ENCODE assay signal across 18 cellular contexts in the genomic region with DNA sequence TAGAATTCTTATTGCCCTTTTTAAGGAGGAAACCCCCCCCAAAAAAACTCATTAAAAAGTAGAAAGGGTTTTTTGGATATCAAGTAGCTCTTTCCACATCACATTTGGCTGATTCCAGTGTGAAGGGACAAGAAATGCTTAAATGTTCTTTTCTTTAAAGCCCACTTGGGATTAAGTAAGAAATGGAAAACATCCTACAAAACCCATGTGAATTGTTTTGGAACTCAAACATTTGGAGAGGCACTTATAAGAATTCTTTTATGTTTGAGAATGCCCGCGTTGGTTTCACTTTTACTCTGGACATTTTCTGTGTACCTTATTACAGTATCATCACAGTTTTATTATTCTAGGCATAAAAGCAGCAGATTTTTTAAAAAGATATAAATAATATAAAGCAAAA.
DNase-seq lines count a peak whose midpoint lies in the region; ATAC-seq, FAIRE-seq and TF ChIP-seq lines count a peak whose summit lies in the region.
"Had no signal": no experiment of that assay in that cellular context is flagged by ENCODE, and none has a peak within 500 bp of the region (broad histone marks: within the 10 kb centered on the region; RNA-seq: fewer than 3 reads in every experiment).

No MANE protein-coding gene starts in this region.

- H3K27ac Mint-ChIP-seq in osteocyte (ENCODE audit: unreplicated experiment), result peak overlapping the region; percentile 78
- no peak overlapping the region for H3K27ac Mint-ChIP-seq in activated naive CD8-positive, alpha-beta T cell treated with anti-CD3 and anti-CD28 coated beads, Interleukin-2, amount 50 U/mL, for 24 hours
- H3K27ac Mint-ChIP-seq: activated B cell treated with CpG ODN at 0.5 μM for 24 hours; activated CD8-positive, alpha-beta memory T cell treated with anti-CD3 and anti-CD28 coated beads, Interleukin-2, amount 10 ng/mL, durations not matched to agents 7 days and 5 days; T-helper 1 cell treated with Interleukin-12 subunit alpha and Interleukin-12 subunit beta and Interleukin-4 antibody, amounts not matched to agents 30 μg/mL and 1 μg/mL, for 36 hours had no signal

- no peak for TF ChIP-seq CTCF in esophagus muscularis mucosa (IDR thresholded peaks at IDR 0.05)
- no peak for TF ChIP-seq CTCF in osteocyte (IDR thresholded peaks at IDR 0.05)
- TF ChIP-seq CTCF in HepG2 (CRISPR knock-in tag; IDR thresholded peaks at IDR 0.05), result no peak

- H3K4me1 ChIP-seq in esophagus muscularis mucosa (peaks cover 11 to 16% (median 11%) of the 10 kb centered on the region in 4 donors), HepG2 (ENCODE audit: insufficient read depth, low read length) (peaks cover 7% of the 10 kb centered on the region; the same call in 1 of the 2 replicates)
- H3K4me1 ChIP-seq: prostate gland had no signal

- peak; percentile 8 for DNase-seq in AG08395 (ENCODE audit: low spot score)
- DNase-seq in OCI-M1 (lab: John Stamatoyannopoulos, UW), result peak; percentile 58
- no peak for DNase-seq in esophagus muscularis mucosa (ENCODE audit: extremely low spot score)
- DNase-seq in osteocyte (ENCODE audit: extremely low spot score, unreplicated experiment), result no peak
- no peak for DNase-seq in HepG2 (ENCODE audit: low spot score)
- no peak for DNase-seq in activated naive CD8-positive, alpha-beta T cell treated with anti-CD3 and anti-CD28 coated beads, Interleukin-2, amount 50 U/mL, for 24 hours
- no peak for DNase-seq in T-helper 1 cell
- DNase-seq in NCI-H2029 treated with DMSO at 0.1 percent for 48 hours (lab: John Stamatoyannopoulos, UW), result no peak
- DNase-seq: activated B cell treated with CpG ODN at 0.5 μM for 24 hours; activated CD8-positive, alpha-beta memory T cell treated with anti-CD3 and anti-CD28 coated beads, Interleukin-2, amount 10 ng/mL, durations not matched to agents 7 days and 5 days; COR-L47; glutamatergic neuron; Karpas-422; NCI-H1694 treated with DMSO at 0.1 percent for 48 hours; NCI-H526; stimulated activated CD4-positive, alpha-beta T cell treated with anti-CD3 and anti-CD28 coated beads, Interleukin-1b, Interleukin-23, amount 100 ng/mL, for 48 hours had no signal

- H3K4me2 ChIP-seq in HepG2 (ENCODE audit: low read depth, low read length), result no peak overlapping the region

- no peaks in the 10 kb centered on the region; the same call in 1 of the 2 replicates for H4K20me1 ChIP-seq in HepG2 (ENCODE audit: insufficient read depth, low read length)

- BruUV-seq in HepG2 (replicated peaks; lab: Mats Ljungman, UMichigan), result no TSS peak

- H3K9me3 Mint-ChIP-seq in osteocyte (ENCODE audit: unreplicated experiment), result no peaks in the 10 kb centered on the region
- no peaks in the 10 kb centered on the region for H3K9me3 Mint-ChIP-seq in activated naive CD8-positive, alpha-beta T cell treated with anti-CD3 and anti-CD28 coated beads, Interleukin-2, amount 50 U/mL, for 24 hours
- H3K9me3 Mint-ChIP-seq: activated B cell treated with CpG ODN at 0.5 μM for 24 hours; T-helper 1 cell treated with Interleukin-12 subunit alpha and Interleukin-12 subunit beta and Interleukin-4 antibody, amounts not matched to agents 30 μg/mL and 1 μg/mL, for 36 hours had no signal

- FAIRE-seq in HepG2 (lab: Jason Lieb, UNC), result no peak

- no peaks in the 10 kb centered on the region for H3K36me3 Mint-ChIP-seq in osteocyte (ENCODE audit: unreplicated experiment)
- H3K36me3 Mint-ChIP-seq in activated naive CD8-positive, alpha-beta T cell treated with anti-CD3 and anti-CD28 coated beads, Interleukin-2, amount 50 U/mL, for 24 hours (ENCODE audit: low read depth), result no peaks in the 10 kb centered on the region
- H3K36me3 Mint-ChIP-seq: activated CD8-positive, alpha-beta memory T cell treated with anti-CD3 and anti-CD28 coated beads, Interleukin-2, amount 10 ng/mL, durations not matched to agents 7 days and 5 days had no signal

- CTCF ChIA-PET in HepG2 (lab: Yijun Ruan, JAX; ENCODE audit: low intra/inter-chr PET ratio, low total read pairs), result no interaction called here

- no peaks in the 10 kb centered on the region for H3K36me3 ChIP-seq in esophagus muscularis mucosa
- no peaks in the 10 kb centered on the region for H3K36me3 ChIP-seq in HepG2 (replicated peaks in 1 of 2; ENCODE audit: control insufficient read depth in 1 of 2, insufficient read depth in 2 of 2, low read length in 2 of 2)
- H3K36me3 ChIP-seq: prostate gland had no signal

- in situ Hi-C loops in HepG2 (cut with HindIII; ENCODE audit: extremely low pct_ligation_motif_present, low pct_unique_long_range_greater_than_20kb), result loop anchor here (5.0 kb wide), 1 partner anchor 679 kb away; the partner anchor contains the start of gene PLK2

- POLR2A ChIA-PET in HepG2 (lab: Yijun Ruan, JAX), result no interaction called here

- TF ChIP-seq EP300 in esophagus muscularis mucosa (IDR thresholded peaks at IDR 0.05), result no peak
- TF ChIP-seq EP300 in HepG2 (IDR thresholded peaks at IDR 0.05; ENCODE audit: low read depth in 2 of 2, low read length in 2 of 2), result no peak
- no peak for TF ChIP-seq EP300 in HepG2 (CRISPR knock-in tag; IDR thresholded peaks at IDR 0.05; ENCODE audit: borderline replicate concordance)

- no peaks in the 10 kb centered on the region for H3K27me3 Mint-ChIP-seq in osteocyte (ENCODE audit: unreplicated experiment)
- no peaks in the 10 kb centered on the region for H3K27me3 Mint-ChIP-seq in activated naive CD8-positive, alpha-beta T cell treated with anti-CD3 and anti-CD28 coated beads, Interleukin-2, amount 50 U/mL, for 24 hours

- TF ChIP-seq RAD21 in HepG2 (CRISPR knock-in tag; IDR thresholded peaks at IDR 0.05), result no peak

- H3K4me3 ChIP-seq in esophagus muscularis mucosa (peak overlapping the region in 3 of 4 donors; percentile 1 to 21 (median 4)), HepG2 (replicated peaks in 1 of 3; ENCODE audit: insufficient read depth in 1 of 3, low read depth in 2 of 3, low read length in 3 of 3) (no peak overlapping the region)
- H3K4me3 ChIP-seq: prostate gland had no signal

- H3K27ac ChIP-seq in esophagus muscularis mucosa (replicated peaks in 1 of 4) (peak overlapping the region in 2 of 4 donors; percentile 29 to 30), HepG2 (ENCODE audit: extremely low read length, insufficient read depth, low read length) (no peak overlapping the region)
- H3K27ac ChIP-seq: prostate gland had no signal

- TF ChIP-seq POLR2A in esophagus muscularis mucosa (IDR thresholded peaks at IDR 0.05; ENCODE audit: low read depth) (no peak), HepG2 (IDR thresholded peaks at IDR 0.05; ENCODE audit: insufficient read depth in 1 of 2, low read depth in 2 of 2, low read length in 2 of 2) (no peak)

- no peaks in the 10 kb centered on the region for H3K9me3 ChIP-seq in esophagus muscularis mucosa
- H3K9me3 ChIP-seq in HepG2 (ENCODE audit: low read length), result no peaks in the 10 kb centered on the region
- H3K9me3 ChIP-seq: prostate gland had no signal

- H3K4me1 Mint-ChIP-seq in osteocyte (ENCODE audit: unreplicated experiment), result peaks cover 31% of the 10 kb centered on the region
- H3K4me1 Mint-ChIP-seq in activated naive CD8-positive, alpha-beta T cell treated with anti-CD3 and anti-CD28 coated beads, Interleukin-2, amount 50 U/mL, for 24 hours, result no peaks in the 10 kb centered on the region
- H3K4me1 Mint-ChIP-seq: activated B cell treated with CpG ODN at 0.5 μM for 24 hours; activated CD8-positive, alpha-beta memory T cell treated with anti-CD3 and anti-CD28 coated beads, Interleukin-2, amount 10 ng/mL, durations not matched to agents 7 days and 5 days had no signal

- no peaks in the 10 kb centered on the region for H3K27me3 ChIP-seq in esophagus muscularis mucosa
- H3K27me3 ChIP-seq in HepG2 (ENCODE audit: control insufficient read depth in 1 of 2, insufficient read depth in 2 of 2, low read length in 2 of 2), result no peaks in the 10 kb centered on the region

- ATAC-seq in HepG2, result no peak
- ATAC-seq in activated naive CD8-positive, alpha-beta T cell treated with anti-CD3 and anti-CD28 coated beads, Interleukin-2, amount 50 U/mL, for 24 hours, result no peak
- ATAC-seq: activated CD8-positive, alpha-beta memory T cell treated with anti-CD3 and anti-CD28 coated beads, Interleukin-2, amount 10 ng/mL, durations not matched to agents 7 days and 5 days had no signal

- 46% methylated on average over 2 of the region's 2 CpGs for WGBS in esophagus muscularis mucosa
- WGBS in HepG2 (ENCODE audit: low lambda C conversion rate), result 98% methylated on average over 2 of the region's 2 CpGs

- no peak overlapping the region for H3K9ac ChIP-seq in HepG2 (ENCODE audit: insufficient read depth, low read depth, low read length)

- H3K79me2 ChIP-seq in HepG2 (ENCODE audit: insufficient read depth, low read length), result no peaks in the 10 kb centered on the region

- intact Hi-C loops in esophagus muscularis mucosa (cut with DNase I) (loop anchor here (5.0 kb wide), 1 partner anchor 486 kb away; no protein-coding TSS in a partner anchor), HepG2 (cut with micrococcal nuclease; ENCODE audit: unreplicated experiment) (no loop called here)

- H3K4me3 Mint-ChIP-seq in osteocyte (ENCODE audit: unreplicated experiment), result peak overlapping the region; percentile 16
- no peak overlapping the region for H3K4me3 Mint-ChIP-seq in activated naive CD8-positive, alpha-beta T cell treated with anti-CD3 and anti-CD28 coated beads, Interleukin-2, amount 50 U/mL, for 24 hours
- H3K4me3 Mint-ChIP-seq: activated B cell treated with CpG ODN at 0.5 μM for 24 hours; activated CD8-positive, alpha-beta memory T cell treated with anti-CD3 and anti-CD28 coated beads, Interleukin-2, amount 10 ng/mL, durations not matched to agents 7 days and 5 days; T-helper 1 cell treated with Interleukin-12 subunit alpha and Interleukin-12 subunit beta and Interleukin-4 antibody, amounts not matched to agents 30 μg/mL and 1 μg/mL, for 36 hours had no signal

- no peak overlapping the region for H2AFZ ChIP-seq in HepG2 (ENCODE audit: low read length)

TF ChIP-seq in HepG2, 621 proteins besides CTCF, POLR2A, EP300 and RAD21 (continues in another document):
- TF ChIP-seq PHF5A (CRISPR knock-in tag; IDR thresholded peaks at IDR 0.05; ENCODE audit: low read depth, unreplicated experiment) (no peak), NKX3-1 (CRISPR knock-in tag; IDR thresholded peaks at IDR 0.05) (no peak), TEAD2 (CRISPR knock-in tag; IDR thresholded peaks at IDR 0.05) (no peak), ZSCAN31 (CRISPR knock-in tag; IDR thresholded peaks at IDR 0.05; ENCODE audit: low read depth) (no peak), PCBP2 (optimal IDR thresholded peaks at IDR 0.05; ENCODE audit: low read depth, low read length, poor library complexity, severe bottlenecking) (no peak)
- TF ChIP-seq, protein P1, sequence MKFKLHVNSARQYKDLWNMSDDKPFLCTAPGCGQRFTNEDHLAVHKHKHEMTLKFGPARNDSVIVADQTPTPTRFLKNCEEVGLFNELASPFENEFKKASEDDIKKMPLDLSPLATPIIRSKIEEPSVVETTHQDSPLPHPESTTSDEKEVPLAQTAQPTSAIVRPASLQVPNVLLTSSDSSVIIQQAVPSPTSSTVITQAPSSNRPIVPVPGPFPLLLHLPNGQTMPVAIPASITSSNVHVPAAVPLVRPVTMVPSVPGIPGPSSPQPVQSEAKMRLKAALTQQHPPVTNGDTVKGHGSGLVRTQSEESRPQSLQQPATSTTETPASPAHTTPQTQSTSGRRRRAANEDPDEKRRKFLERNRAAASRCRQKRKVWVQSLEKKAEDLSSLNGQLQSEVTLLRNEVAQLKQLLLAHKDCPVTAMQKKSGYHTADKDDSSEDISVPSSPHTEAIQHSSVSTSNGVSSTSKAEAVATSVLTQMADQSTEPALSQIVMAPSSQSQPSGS (CRISPR knock-in tag; IDR thresholded peaks at IDR 0.05), result no peak

Comparison
In these comparisons a context has a peak if more than half of its experiments do, and no peak if none do; other contexts are left out.
1. DNase-seq: peak in AG08395 (single experiment) and OCI-M1 (single experiment); none in esophagus muscularis mucosa (single experiment), osteocyte (single experiment), HepG2 (single experiment), activated naive CD8-positive, alpha-beta T cell treated with anti-CD3 and anti-CD28 coated beads, Interleukin-2, amount 50 U/mL, for 24 hours (single experiment), T-helper 1 cell (0 of 5) and NCI-H2029 treated with DMSO at 0.1 percent for 48 hours (single experiment).
2. H3K4me3 ChIP-seq: peak in esophagus muscularis mucosa (3 of 4); none in HepG2 (0 of 3).